In the genomic region with DNA sequence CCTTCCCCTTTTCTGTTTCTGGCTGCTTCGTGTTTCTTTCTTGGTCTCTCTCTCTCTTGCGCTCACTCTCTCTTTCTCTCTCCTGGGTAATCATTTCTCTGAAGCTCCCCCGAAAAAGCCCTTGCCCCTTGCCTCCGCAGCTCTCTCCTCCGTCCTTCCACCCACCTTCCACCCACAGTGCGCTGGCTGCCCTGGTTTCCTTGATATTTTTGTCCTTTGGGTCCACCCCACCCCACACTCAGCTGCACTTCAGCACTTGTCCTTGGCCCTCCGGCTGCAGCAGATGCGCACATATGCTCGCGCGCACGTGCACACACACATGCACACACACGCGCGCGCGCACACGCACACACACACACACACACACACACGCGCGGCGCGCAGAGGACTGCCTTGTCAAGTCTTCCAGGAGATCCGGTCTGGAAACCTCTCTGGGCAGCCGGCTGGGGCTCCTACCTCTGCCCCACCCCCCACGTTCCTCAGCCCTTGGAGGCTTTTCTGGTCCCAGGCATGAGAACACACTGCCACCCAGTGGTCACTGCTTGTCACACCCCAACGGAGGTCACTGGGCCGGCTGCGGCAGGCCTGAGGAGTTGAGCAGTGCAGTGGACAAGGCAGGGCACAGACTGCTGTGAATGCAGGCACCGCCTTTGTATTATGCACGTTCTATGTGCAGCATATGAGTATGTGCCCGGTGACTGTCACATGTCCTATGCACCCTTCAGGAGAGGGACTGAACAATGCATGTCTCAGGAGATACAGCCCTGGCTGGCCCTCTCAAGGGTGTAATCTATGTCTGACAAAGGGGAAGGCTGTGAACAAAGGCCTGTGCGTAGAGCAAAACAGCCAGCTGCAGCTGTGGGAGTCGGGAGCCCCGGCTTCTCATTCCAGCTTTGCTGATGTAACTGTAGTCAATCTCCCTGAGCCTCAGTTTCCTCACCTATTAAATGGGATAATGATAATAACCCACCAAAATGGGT, we compare ENCODE assay signal across 1 cellular context.
TF ChIP-seq lines count a peak whose summit lies in the region.

No MANE protein-coding gene starts in this region.

TF ChIP-seq in K562, 482 proteins besides CTCF, POLR2A, EP300 and RAD21 (continued from another document and continues in another):
- TF ChIP-seq E2F8 (IDR thresholded peaks at IDR 0.05; ENCODE audit: low read depth, partially characterized antibody) (peak; percentile 39), SAP30 (IDR thresholded peaks at IDR 0.05; ENCODE audit: borderline replicate concordance, insufficient read depth, low read depth, low read length, poor library complexity, severe bottlenecking) (peak; percentile 37), ZBTB43 (CRISPR knock-in tag; IDR thresholded peaks at IDR 0.05) (peak; percentile 87; the same call in 1 of the 2 replicates), ATF7 (IDR thresholded peaks at IDR 0.05) (peak; percentile 44), TCF3 (CRISPR knock-in tag; IDR thresholded peaks at IDR 0.05) (peak; percentile 9; the same call in 1 of the 2 replicates), RBFOX2 (IDR thresholded peaks at IDR 0.05; ENCODE audit: low read depth, low read length) (peak; percentile 59), RBM25 (IDR thresholded peaks at IDR 0.05; ENCODE audit: low read depth, low read length, severe bottlenecking) (peak; percentile 24), ZNF146 (CRISPR knock-in tag; IDR thresholded peaks at IDR 0.05; ENCODE audit: unreplicated experiment) (no peak), SIN3A (IDR thresholded peaks at IDR 0.05; ENCODE audit: borderline replicate concordance in 2 of 2, control insufficient read depth in 1 of 2, low read depth in 2 of 2, low read length in 2 of 2) (peak in 1 of 2 experiments; percentile 30; a peak in 1 of 4 replicates), CBX3 (IDR thresholded peaks at IDR 0.05; ENCODE audit: borderline replicate concordance in 1 of 2, low read length in 2 of 2) (no peak), HMGN3 (IDR thresholded peaks at IDR 0.05; ENCODE audit: borderline replicate concordance, extremely low read depth, insufficient read length, low read depth, low read length) (peak; percentile 67), ZZZ3 (IDR thresholded peaks at IDR 0.05) (no peak), SP1 (CRISPR knock-in tag; IDR thresholded peaks at IDR 0.05) (peak; percentile 62; the same call in 1 of the 2 replicates), BACH1 (tag; IDR thresholded peaks at IDR 0.05) (no peak), DACH1 (IDR thresholded peaks at IDR 0.05; ENCODE audit: partially characterized antibody) (peak; percentile 41), ZBTB8A (IDR thresholded peaks at IDR 0.05; ENCODE audit: partially characterized antibody) (no peak), YY1 (IDR thresholded peaks at IDR 0.05; ENCODE audit: borderline replicate concordance in 1 of 3, control insufficient read depth in 1 of 3, extremely low read depth in 1 of 3, insufficient read depth in 3 of 3, insufficient read length in 1 of 3, insufficient replicate concordance in 2 of 3, low read depth in 1 of 3, low read length in 2 of 3) (peak in 1 of 3 experiments; percentile 21), HDGF (IDR thresholded peaks at IDR 0.05) (0 out of 2 replicates have a peak, but pooled peaks have one; percentile 76), ETV5 (CRISPR knock-in tag; IDR thresholded peaks at IDR 0.05; ENCODE audit: low read depth) (peak; percentile 85), PHF21A (IDR thresholded peaks at IDR 0.05; ENCODE audit: borderline replicate concordance, low read depth) (no peak), ZNF143 (CRISPR knock-in tag; IDR thresholded peaks at IDR 0.05) (0 out of 2 replicates have a peak, but pooled peaks have one; percentile 33), CREB1 (IDR thresholded peaks at IDR 0.05) (no peak), CREB1 (CRISPR knock-in tag; IDR thresholded peaks at IDR 0.05) (peak; percentile 69), PTRF (tag; IDR thresholded peaks at IDR 0.05) (no peak), ZNF695 (CRISPR knock-in tag; IDR thresholded peaks at IDR 0.05) (no peak), VEZF1 (CRISPR knock-in tag; IDR thresholded peaks at IDR 0.05) (peak; percentile 72; the same call in 1 of the 2 replicates), EP400 (IDR thresholded peaks at IDR 0.05) (peak; percentile 89), ZNF23 (CRISPR knock-in tag; IDR thresholded peaks at IDR 0.05) (no peak), ZNF830 (CRISPR knock-in tag; IDR thresholded peaks at IDR 0.05) (no peak), CLOCK (CRISPR knock-in tag; IDR thresholded peaks at IDR 0.05; ENCODE audit: borderline replicate concordance) (peak; percentile 71; the same call in 1 of the 2 replicates), ZNF699 (CRISPR knock-in tag; IDR thresholded peaks at IDR 0.05; ENCODE audit: insufficient replicate concordance) (no peak)
- TF ChIP-seq, protein P1, sequence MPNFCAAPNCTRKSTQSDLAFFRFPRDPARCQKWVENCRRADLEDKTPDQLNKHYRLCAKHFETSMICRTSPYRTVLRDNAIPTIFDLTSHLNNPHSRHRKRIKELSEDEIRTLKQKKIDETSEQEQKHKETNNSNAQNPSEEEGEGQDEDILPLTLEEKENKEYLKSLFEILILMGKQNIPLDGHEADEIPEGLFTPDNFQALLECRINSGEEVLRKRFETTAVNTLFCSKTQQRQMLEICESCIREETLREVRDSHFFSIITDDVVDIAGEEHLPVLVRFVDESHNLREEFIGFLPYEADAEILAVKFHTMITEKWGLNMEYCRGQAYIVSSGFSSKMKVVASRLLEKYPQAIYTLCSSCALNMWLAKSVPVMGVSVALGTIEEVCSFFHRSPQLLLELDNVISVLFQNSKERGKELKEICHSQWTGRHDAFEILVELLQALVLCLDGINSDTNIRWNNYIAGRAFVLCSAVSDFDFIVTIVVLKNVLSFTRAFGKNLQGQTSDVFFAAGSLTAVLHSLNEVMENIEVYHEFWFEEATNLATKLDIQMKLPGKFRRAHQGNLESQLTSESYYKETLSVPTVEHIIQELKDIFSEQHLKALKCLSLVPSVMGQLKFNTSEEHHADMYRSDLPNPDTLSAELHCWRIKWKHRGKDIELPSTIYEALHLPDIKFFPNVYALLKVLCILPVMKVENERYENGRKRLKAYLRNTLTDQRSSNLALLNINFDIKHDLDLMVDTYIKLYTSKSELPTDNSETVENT (CRISPR knock-in tag; IDR thresholded peaks at IDR 0.05) = no peak
- TF ChIP-seq, protein P2, sequence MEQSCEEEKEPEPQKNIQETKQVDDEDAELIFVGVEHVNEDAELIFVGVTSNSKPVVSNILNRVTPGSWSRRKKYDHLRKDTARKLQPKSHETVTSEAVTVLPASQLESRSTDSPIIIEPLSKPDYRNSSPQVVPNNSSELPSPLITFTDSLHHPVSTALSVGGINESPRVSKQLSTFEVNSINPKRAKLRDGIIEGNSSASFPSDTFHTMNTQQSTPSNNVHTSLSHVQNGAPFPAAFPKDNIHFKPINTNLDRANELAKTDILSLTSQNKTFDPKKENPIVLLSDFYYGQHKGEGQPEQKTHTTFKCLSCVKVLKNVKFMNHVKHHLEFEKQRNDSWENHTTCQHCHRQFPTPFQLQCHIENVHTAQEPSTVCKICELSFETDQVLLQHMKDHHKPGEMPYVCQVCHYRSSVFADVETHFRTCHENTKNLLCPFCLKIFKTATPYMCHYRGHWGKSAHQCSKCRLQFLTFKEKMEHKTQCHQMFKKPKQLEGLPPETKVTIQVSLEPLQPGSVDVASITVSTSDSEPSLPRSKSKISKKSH (CRISPR knock-in tag; IDR thresholded peaks at IDR 0.05) = no peak
- TF ChIP-seq, protein P3, sequence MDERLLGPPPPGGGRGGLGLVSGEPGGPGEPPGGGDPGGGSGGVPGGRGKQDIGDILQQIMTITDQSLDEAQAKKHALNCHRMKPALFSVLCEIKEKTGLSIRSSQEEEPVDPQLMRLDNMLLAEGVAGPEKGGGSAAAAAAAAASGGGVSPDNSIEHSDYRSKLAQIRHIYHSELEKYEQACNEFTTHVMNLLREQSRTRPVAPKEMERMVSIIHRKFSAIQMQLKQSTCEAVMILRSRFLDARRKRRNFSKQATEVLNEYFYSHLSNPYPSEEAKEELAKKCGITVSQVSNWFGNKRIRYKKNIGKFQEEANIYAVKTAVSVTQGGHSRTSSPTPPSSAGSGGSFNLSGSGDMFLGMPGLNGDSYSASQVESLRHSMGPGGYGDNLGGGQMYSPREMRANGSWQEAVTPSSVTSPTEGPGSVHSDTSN (CRISPR knock-in tag; IDR thresholded peaks at IDR 0.05; ENCODE audit: low read depth) = no peak
- TF ChIP-seq, protein P3 (tag; conservative IDR thresholded peaks at IDR 0.05; ENCODE audit: low read depth) = no peak
- TF ChIP-seq, protein P4, sequence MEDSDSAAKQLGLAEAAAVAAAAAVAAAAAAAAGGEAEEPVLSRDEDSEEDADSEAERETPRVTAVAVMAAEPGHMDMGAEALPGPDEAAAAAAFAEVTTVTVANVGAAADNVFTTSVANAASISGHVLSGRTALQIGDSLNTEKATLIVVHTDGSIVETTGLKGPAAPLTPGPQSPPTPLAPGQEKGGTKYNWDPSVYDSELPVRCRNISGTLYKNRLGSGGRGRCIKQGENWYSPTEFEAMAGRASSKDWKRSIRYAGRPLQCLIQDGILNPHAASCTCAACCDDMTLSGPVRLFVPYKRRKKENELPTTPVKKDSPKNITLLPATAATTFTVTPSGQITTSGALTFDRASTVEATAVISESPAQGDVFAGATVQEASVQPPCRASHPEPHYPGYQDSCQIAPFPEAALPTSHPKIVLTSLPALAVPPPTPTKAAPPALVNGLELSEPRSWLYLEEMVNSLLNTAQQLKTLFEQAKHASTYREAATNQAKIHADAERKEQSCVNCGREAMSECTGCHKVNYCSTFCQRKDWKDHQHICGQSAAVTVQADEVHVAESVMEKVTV (CRISPR knock-in tag; IDR thresholded peaks at IDR 0.05) = peak; percentile 89
